ENCODE assay signal across 19 cellular contexts in genomic region chr1:61397915-61398314, GRCh38.
DNase-seq lines count a peak whose midpoint lies in the region; ATAC-seq, FAIRE-seq and TF ChIP-seq lines count a peak whose summit lies in the region.
"Had no signal": no experiment of that assay in that cellular context is flagged by ENCODE, and none has a peak within 500 bp of the region (broad histone marks: within the 10 kb centered on the region; RNA-seq: fewer than 3 reads in every experiment).

No MANE protein-coding gene starts in this region.

- no peaks in the 10 kb centered on the region for H4K20me1 ChIP-seq in fibroblast of lung (ENCODE audit: control insufficient read depth, extremely low read depth, insufficient read depth, low read length)

- no peak for ATAC-seq in HG02759 (IDR thresholded peaks at IDR 0.05; ENCODE audit: unreplicated experiment)

- H3K9me3 ChIP-seq in fibroblast of lung (ENCODE audit: control insufficient read depth, insufficient read depth, low read depth, low read length) = no peaks in the 10 kb centered on the region
- no peaks in the 10 kb centered on the region for H3K9me3 ChIP-seq in prostate gland
- no peaks in the 10 kb centered on the region for H3K9me3 ChIP-seq in transverse colon
- H3K9me3 ChIP-seq: right atrium auricular region, suprapubic skin had no signal

- H3K79me2 ChIP-seq in fibroblast of lung (ENCODE audit: control insufficient read depth, insufficient read depth, low read length) = no peaks in the 10 kb centered on the region

- no peak overlapping the region for H3K4me2 ChIP-seq in fibroblast of lung (ENCODE audit: extremely low read depth, insufficient read depth, low read length)

- DNase-seq in amniotic epithelial cell (ENCODE audit: low read depth) (peak; percentile 13), fibroblast of lung (ENCODE audit: low read depth in 2 of 2) (peak; percentile 33 to 69), prostate gland (ENCODE audit: low spot score) (peak; percentile 13), transverse colon (no peak), NCI-H2171 (lab: John Stamatoyannopoulos, UW) (no peak), RCC 7860 (ENCODE audit: low spot score) (no peak)
- DNase-seq: activated CD4-positive, alpha-beta memory T cell treated with anti-CD3 and anti-CD28 coated beads, Interleukin-2, amount 10 ng/mL, durations not matched to agents 7 days and 5 days; activated CD4-positive, CD25-positive, alpha-beta regulatory T cell; activated gamma-delta T cell; CD4-positive, CD25-positive, alpha-beta regulatory T cell; H9; KG1; NCI-H82; occipital lobe; SW 1271 had no signal

- TF ChIP-seq CTCF in fibroblast of lung (conservative IDR thresholded peaks at IDR 0.05 in 1 of 2, IDR thresholded peaks at IDR 0.05 in 1 of 2; ENCODE audit: low read depth in 1 of 2, low read length in 2 of 2) (no peak), prostate gland (IDR thresholded peaks at IDR 0.05) (no peak), transverse colon (IDR thresholded peaks at IDR 0.05) (no peak)

- 55% methylated on average over 4 of the region's 4 CpGs for WGBS in prostate gland
- 66 to 90% methylated on average over 2 to 4 of the region's 4 CpGs for WGBS in transverse colon (ENCODE audit: low coverage in 1 of 2), 2 donors

- intact Hi-C loops in prostate gland (cut with DNase I) = loop anchor here (5.0 kb wide), 1 partner anchor 346 kb away; no protein-coding TSS in a partner anchor
- intact Hi-C loops in transverse colon (cut with DNase I; ENCODE audit: low total_unique reads) = no loop called here

- no peak overlapping the region for H2AFZ ChIP-seq in fibroblast of lung (ENCODE audit: low read length)

- no peak overlapping the region for H3K9ac ChIP-seq in fibroblast of lung (ENCODE audit: insufficient read depth, low read length)

- no peak for TF ChIP-seq EP300 in transverse colon (IDR thresholded peaks at IDR 0.05; ENCODE audit: low read depth)

- no peak for FAIRE-seq in RCC 7860 (lab: Jason Lieb, UNC)
- FAIRE-seq: keratinocyte had no signal

- H3K4me1 ChIP-seq in fibroblast of lung (ENCODE audit: control insufficient read depth, extremely low read depth, insufficient read depth, low read length) (no peaks in the 10 kb centered on the region), prostate gland (replicated peaks) (no peaks in the 10 kb centered on the region), transverse colon (peaks cover 0 to 26% (median 11%) of the 10 kb centered on the region in 4 donors)

- no peaks in the 10 kb centered on the region for H3K36me3 ChIP-seq in fibroblast of lung (ENCODE audit: control insufficient read depth, insufficient read depth, low read length)
- H3K36me3 ChIP-seq in prostate gland = no peaks in the 10 kb centered on the region
- no peaks in the 10 kb centered on the region for H3K36me3 ChIP-seq in transverse colon
- H3K36me3 ChIP-seq: right atrium auricular region, suprapubic skin had no signal

- H3K27ac ChIP-seq in fibroblast of lung (ENCODE audit: insufficient read depth, low read length) = no peak overlapping the region
- no peak overlapping the region for H3K27ac ChIP-seq in prostate gland
- H3K27ac ChIP-seq in transverse colon = peak overlapping the region; percentile 39 to 67 (median 48)
- H3K27ac ChIP-seq: right atrium auricular region, suprapubic skin had no signal

- H3K27me3 ChIP-seq in fibroblast of lung (ENCODE audit: control insufficient read depth, insufficient read depth, low read length) = no peaks in the 10 kb centered on the region
- no peaks in the 10 kb centered on the region for H3K27me3 ChIP-seq in prostate gland (replicated peaks; ENCODE audit: insufficient read depth)
- H3K27me3 ChIP-seq in transverse colon = no peaks in the 10 kb centered on the region
- H3K27me3 ChIP-seq: right atrium auricular region, suprapubic skin had no signal

- H3K4me3 ChIP-seq in fibroblast of lung (replicated peaks in 1 of 4; ENCODE audit: control extremely low read depth in 1 of 4, insufficient read depth in 1 of 4, low read depth in 3 of 4, low read length in 4 of 4) (no peak overlapping the region), prostate gland (no peak overlapping the region), transverse colon (no peak overlapping the region)
- H3K4me3 ChIP-seq: right atrium auricular region, suprapubic skin had no signal

- in situ Hi-C loops in transverse colon (cut with MboI; ENCODE audit: low pct_ligation_motif_present in 1 of 4, low pct_unique_long_range_greater_than_20kb in 1 of 4, low sequenced_read_pairs in 3 of 4) = no loop called here

- TF ChIP-seq POLR2A in prostate gland (IDR thresholded peaks at IDR 0.05) = no peak
- TF ChIP-seq POLR2A in transverse colon (IDR thresholded peaks at IDR 0.05) = no peak

Comparison
In these comparisons a context has a peak if more than half of its experiments do, and no peak if none do; other contexts are left out.
1. DNase-seq: peak in amniotic epithelial cell (single experiment), fibroblast of lung (2 of 2) and prostate gland (single experiment); none in transverse colon (single experiment), NCI-H2171 (single experiment) and RCC 7860 (single experiment).
2. H3K27ac ChIP-seq: peak in transverse colon (4 of 4); none in fibroblast of lung (single experiment) and prostate gland (0 of 2).